ENCODE assay signal across 1 cellular context in the genomic region with DNA sequence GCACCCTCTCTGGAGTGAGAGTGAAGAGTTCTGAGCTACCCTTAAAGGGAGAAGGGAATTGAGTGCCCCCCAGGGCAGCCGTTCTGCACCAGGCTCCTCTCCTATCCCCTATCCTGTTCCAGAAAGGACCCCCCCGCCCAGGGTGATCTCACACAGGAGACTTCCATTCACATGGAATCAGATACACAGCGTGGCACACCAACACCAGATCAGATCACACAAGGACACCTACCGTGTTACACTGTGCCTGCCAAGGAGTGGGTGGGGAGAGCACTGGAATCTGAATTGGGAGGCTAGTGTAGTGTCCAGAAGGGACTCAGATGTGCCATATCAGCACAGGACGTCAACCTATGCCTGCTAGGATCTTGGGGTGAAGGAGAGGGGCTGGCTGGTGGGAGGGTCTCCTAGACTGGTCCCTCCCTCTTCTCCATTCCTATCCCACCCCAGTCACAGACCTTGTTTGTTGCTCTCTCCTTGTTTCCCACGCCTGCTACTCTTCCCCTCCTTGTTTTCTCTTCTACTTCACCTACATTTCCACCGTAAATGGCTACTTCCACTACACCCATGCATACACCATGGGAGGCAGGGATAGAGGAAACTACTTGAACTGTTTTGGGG.
TF ChIP-seq lines count a peak whose summit lies in the region.

No MANE protein-coding gene starts in this region.

TF ChIP-seq in GM12878, 131 proteins besides CTCF, POLR2A, EP300 and RAD21:
- TF ChIP-seq IRF4 (IDR thresholded peaks at IDR 0.05; ENCODE audit: low read depth, low read length): no peak
- no peak for TF ChIP-seq RCOR1 (conservative IDR thresholded peaks at IDR 0.05; ENCODE audit: low read depth, low read length)
- no peak for TF ChIP-seq PAX5 (IDR thresholded peaks at IDR 0.05; ENCODE audit: borderline replicate concordance, low read depth, low read length)
- no peak for TF ChIP-seq SUZ12 (IDR thresholded peaks at IDR 0.05; ENCODE audit: unreplicated experiment)
- no peak for TF ChIP-seq ZNF274 (IDR thresholded peaks at IDR 0.05; ENCODE audit: insufficient read depth, insufficient read length)
- no peak for TF ChIP-seq CBX5 (IDR thresholded peaks at IDR 0.05; ENCODE audit: low read depth)
- no peak for TF ChIP-seq SMARCA5 (IDR thresholded peaks at IDR 0.05)
- TF ChIP-seq MEF2A (IDR thresholded peaks at IDR 0.05; ENCODE audit: insufficient read depth, low read depth, low read length): no peak
- no peak for TF ChIP-seq BRCA1 (IDR thresholded peaks at IDR 0.05; ENCODE audit: low read depth, low read length)
- TF ChIP-seq FOXM1 (IDR thresholded peaks at IDR 0.05; ENCODE audit: low read depth, low read length): no peak
- TF ChIP-seq YBX1 (IDR thresholded peaks at IDR 0.05): no peak
